27 cellular contexts compared by ENCODE assay signal in genomic region chr1:171800342-171800741, GRCh38. TPM values are rescaled to one million over a fixed set of nuclear protein-coding genes. Genes with fewer than 3 reads are reported as not detected.
DNase-seq lines count a peak whose midpoint lies in the region; ATAC-seq lines count a peak whose summit lies in the region.
"Had no signal": no experiment of that assay in that cellular context is flagged by ENCODE, and none has a peak within 500 bp of the region (broad histone marks: within the 10 kb centered on the region; RNA-seq: fewer than 3 reads in every experiment).

No MANE protein-coding gene starts in this region.

- H3K36me3 Mint-ChIP-seq in activated T-helper 17 cell treated with anti-CD3 and anti-CD28 coated beads, Interleukin-2, amount 50 U/mL, for 72 hours (ENCODE audit: low read depth), result peaks cover 48% of the 10 kb centered on the region
- H3K36me3 Mint-ChIP-seq in activated naive CD4-positive, alpha-beta T cell treated with anti-CD3 and anti-CD28 coated beads, Interleukin-2, amount 50 U/mL, for 72 hours, result peaks cover 8 to 11% of the 10 kb centered on the region in 2 donors

- H3K4me1 Mint-ChIP-seq in activated T-helper 17 cell treated with anti-CD3 and anti-CD28 coated beads, Interleukin-2, amount 50 U/mL, for 72 hours, result no peaks in the 10 kb centered on the region

- no peak overlapping the region for H3K4me3 Mint-ChIP-seq in activated T-helper 17 cell treated with anti-CD3 and anti-CD28 coated beads, Interleukin-2, amount 50 U/mL, for 72 hours
- H3K4me3 Mint-ChIP-seq: activated B cell treated with CpG ODN at 0.5 μM for 24 hours; immature natural killer cell; natural killer cell; stimulated activated naive CD8-positive, alpha-beta T cell treated with anti-CD3 and anti-CD28 coated beads, Interleukin-15, Interleukin-2, amounts not matched to agents 100 ng/mL and 50 ng/mL, for 24 hours; T-helper 1 cell treated with Interleukin-12 subunit alpha and Interleukin-12 subunit beta and Interleukin-4 antibody, amounts not matched to agents 30 μg/mL and 1 μg/mL, for 36 hours had no signal

- peak; percentile 38 for DNase-seq in DMS53 (lab: John Stamatoyannopoulos, UW)
- no peak for DNase-seq in DMS53 treated with DMSO at 0.1 percent for 48 hours (lab: John Stamatoyannopoulos, UW; ENCODE audit: unreplicated experiment)
- DNase-seq in NCI-H526 treated with DMSO at 0.1 percent for 48 hours (lab: John Stamatoyannopoulos, UW), result peak; percentile 21
- DNase-seq in iPS-NIHi7 (ENCODE audit: extremely low spot score), result peak; percentile 15
- no peak for DNase-seq in D341Med (ENCODE audit: low spot score)
- no peak for DNase-seq in activated naive CD4-positive, alpha-beta T cell treated with anti-CD3 and anti-CD28 coated beads, Interleukin-2, amount 50 U/mL, for 72 hours (ENCODE audit: low spot score in 2 of 2)
- DNase-seq: 8988T; activated B cell treated with CpG ODN at 0.5 μM for 24 hours; activated naive CD4-positive, alpha-beta T cell treated with Interleukin-2 at 50 U/mL for 16 hours; activated T-cell treated with anti-CD3 and anti-CD28 coated beads, Interleukin-2, amount 50 U/mL, for 1 hour; amniotic stem cell; dermis blood vessel endothelial cell; H7; heart right ventricle; immature natural killer cell; KG1; left lung; midbrain; MV-4-11; natural killer cell; NCI-H2171 treated with DMSO at 0.1 percent for 48 hours; SHP77 treated with DMSO at 0.1 percent for 48 hours; stimulated activated CD4-positive, alpha-beta T cell treated with anti-CD3 and anti-CD28 coated beads, Interleukin-12 subunit alpha, Interleukin-12 subunit beta, amount 100 ng/mL, for 4 hours had no signal

- H3K27ac Mint-ChIP-seq in activated T-helper 17 cell treated with anti-CD3 and anti-CD28 coated beads, Interleukin-2, amount 50 U/mL, for 72 hours, result peak overlapping the region; percentile 4
- peak overlapping the region in 1 of 2 donors; percentile 28 for H3K27ac Mint-ChIP-seq in activated naive CD4-positive, alpha-beta T cell treated with anti-CD3 and anti-CD28 coated beads, Interleukin-2, amount 50 U/mL, for 72 hours
- H3K27ac Mint-ChIP-seq: activated B cell treated with CpG ODN at 0.5 μM for 24 hours; immature natural killer cell; stimulated activated naive CD8-positive, alpha-beta T cell treated with anti-CD3 and anti-CD28 coated beads, Interleukin-15, Interleukin-2, amounts not matched to agents 100 ng/mL and 50 ng/mL, for 24 hours; T-helper 1 cell treated with Interleukin-12 subunit alpha and Interleukin-12 subunit beta and Interleukin-4 antibody, amounts not matched to agents 30 μg/mL and 1 μg/mL, for 36 hours had no signal

- H3K9me3 Mint-ChIP-seq in activated T-helper 17 cell treated with anti-CD3 and anti-CD28 coated beads, Interleukin-2, amount 50 U/mL, for 72 hours, result no peaks in the 10 kb centered on the region
- H3K9me3 Mint-ChIP-seq in activated naive CD4-positive, alpha-beta T cell treated with anti-CD3 and anti-CD28 coated beads, Interleukin-2, amount 50 U/mL, for 72 hours, result no peaks in the 10 kb centered on the region
- H3K9me3 Mint-ChIP-seq: activated B cell treated with CpG ODN at 0.5 μM for 24 hours; immature natural killer cell; natural killer cell; stimulated activated naive CD8-positive, alpha-beta T cell treated with anti-CD3 and anti-CD28 coated beads, Interleukin-15, Interleukin-2, amounts not matched to agents 100 ng/mL and 50 ng/mL, for 24 hours; T-helper 1 cell treated with Interleukin-12 subunit alpha and Interleukin-12 subunit beta and Interleukin-4 antibody, amounts not matched to agents 30 μg/mL and 1 μg/mL, for 36 hours had no signal

- ATAC-seq in activated T-helper 17 cell treated with anti-CD3 and anti-CD28 coated beads, Interleukin-2, amount 50 U/mL, for 72 hours (replicated peaks), result no peak
- ATAC-seq in activated CD4-positive, CD25-positive, alpha-beta regulatory T cell treated with anti-CD3 and anti-CD28 coated beads, Interleukin-2, amount 50 U/mL, for 24 hours, result no peak
- ATAC-seq in activated naive CD4-positive, alpha-beta T cell treated with anti-CD3 and anti-CD28 coated beads, Interleukin-2, amount 50 U/mL, for 72 hours, result no peak
- ATAC-seq: heart right ventricle, left lung, natural killer cell had no signal

- H3K27me3 Mint-ChIP-seq in activated T-helper 17 cell treated with anti-CD3 and anti-CD28 coated beads, Interleukin-2, amount 50 U/mL, for 72 hours, result no peaks in the 10 kb centered on the region
- H3K27me3 Mint-ChIP-seq: activated B cell treated with CpG ODN at 0.5 μM for 24 hours; stimulated activated naive CD8-positive, alpha-beta T cell treated with anti-CD3 and anti-CD28 coated beads, Interleukin-15, Interleukin-2, amounts not matched to agents 100 ng/mL and 50 ng/mL, for 24 hours had no signal

RNA-seq across cellular contexts. Expression of gene METTL13, which starts 18.9 kb away (rescaled TPM):
- total RNA-seq in activated T-helper 17 cell treated with anti-CD3 and anti-CD28 coated beads, Interleukin-2, amount 50 U/mL, for 72 hours, result 10 to 100 TPM; 77.7 to 83.1 TPM
- total RNA-seq in activated naive CD4-positive, alpha-beta T cell treated with anti-CD3 and anti-CD28 coated beads, Interleukin-2, amount 50 U/mL, for 72 hours, result 10 to 100 TPM; 53.0 to 57.4 TPM

RNA-seq across cellular contexts. Expression of gene DNM3, which starts 41.0 kb away (rescaled TPM):
- 1 to 10 TPM; 3.0 to 5.8 TPM for total RNA-seq in activated T-helper 17 cell treated with anti-CD3 and anti-CD28 coated beads, Interleukin-2, amount 50 U/mL, for 72 hours
- 1 to 10 TPM; 2.6 to 4.5 TPM for total RNA-seq in activated naive CD4-positive, alpha-beta T cell treated with anti-CD3 and anti-CD28 coated beads, Interleukin-2, amount 50 U/mL, for 72 hours

RNA-seq across cellular contexts. Expression of gene VAMP4, which starts 58.5 kb away (rescaled TPM):
- total RNA-seq in activated T-helper 17 cell treated with anti-CD3 and anti-CD28 coated beads, Interleukin-2, amount 50 U/mL, for 72 hours, result 10 to 100 TPM; 14.4 to 16.3 TPM
- 10 to 100 TPM in 1 of 2 donors, 1 to 10 TPM in 1; 6.8 to 11.9 TPM for total RNA-seq in activated naive CD4-positive, alpha-beta T cell treated with anti-CD3 and anti-CD28 coated beads, Interleukin-2, amount 50 U/mL, for 72 hours

Comparison
In these comparisons a context has a peak if more than half of its experiments do, and no peak if none do; other contexts are left out.
1. DNase-seq: peak in DMS53 (single experiment), NCI-H526 treated with DMSO at 0.1 percent for 48 hours (single experiment) and iPS-NIHi7 (single experiment); none in DMS53 treated with DMSO at 0.1 percent for 48 hours (single experiment), D341Med (single experiment) and activated naive CD4-positive, alpha-beta T cell treated with anti-CD3 and anti-CD28 coated beads, Interleukin-2, amount 50 U/mL, for 72 hours (0 of 2).